ENCODE assay signal across 8 cellular contexts in genomic region chr14:101964297-101965144, GRCh38. TPM values are rescaled to one million over a fixed set of nuclear protein-coding genes. Genes with fewer than 3 reads are reported as not detected.
DNase-seq lines count a peak whose midpoint lies in the region; ATAC-seq, FAIRE-seq and TF ChIP-seq lines count a peak whose summit lies in the region.

Gene DYNC1H1 (plus strand): TSS chr14:101964573. CDS start chr14:101964692, 119 bp downstream.

- H3K27me3 Mint-ChIP-seq in T-helper 2 cell treated with Interferon-gamma antibody and Interleukin-4, amounts not matched to agents 5 μg/mL and 100 μg/mL, for 36 hours (ENCODE audit: low read depth): no peaks in the 10 kb centered on the region

- TF ChIP-seq CTCF in right atrium auricular region (IDR thresholded peaks at IDR 0.05) (no peak), psoas muscle (IDR thresholded peaks at IDR 0.05) (no peak)

- H3K9me3 ChIP-seq in right atrium auricular region (no peaks in the 10 kb centered on the region), psoas muscle (no peaks in the 10 kb centered on the region)

- H3K36me3 Mint-ChIP-seq in T-helper 2 cell treated with Interferon-gamma antibody and Interleukin-4, amounts not matched to agents 5 μg/mL and 100 μg/mL, for 36 hours (ENCODE audit: low read depth): peaks cover 11% of the 10 kb centered on the region

- H3K4me3 ChIP-seq in right atrium auricular region (peak within 1 kb of the TSS; percentile 99 to 100), psoas muscle (peak within 1 kb of the TSS; percentile 98)

- DNase-seq in GM18507 (ENCODE audit: extremely low spot score, insufficient read length, low read depth): peak; percentile 76
- peak; percentile 11 for DNase-seq in NCI-H2029 treated with DMSO at 0.1 percent for 48 hours (lab: John Stamatoyannopoulos, UW)
- DNase-seq in T-helper 2 cell treated with Interferon-gamma antibody and Interleukin-4, amounts not matched to agents 5 μg/mL and 100 μg/mL, for 36 hours (ENCODE audit: low spot score): peak; percentile 93
- DNase-seq in anterior cingulate cortex (lab: John Stamatoyannopoulos, UW): peak; percentile 44 to 98 (median 90)
- DNase-seq in right atrium auricular region (ENCODE audit: low spot score): peak; percentile 97
- peak; percentile 97 for DNase-seq in psoas muscle
- peak; percentile 92 for DNase-seq in ureter (ENCODE audit: low spot score)

- intact Hi-C loops in psoas muscle (cut with DNase I): loop anchor here (5.0 to 10.0 kb wide), 5 partner anchors 78 to 350 kb away; partner anchors contain the start of genes ZNF839 (in 2 of the 2) and HSP90AA1 (in 1 of the 2)

- H3K4me1 Mint-ChIP-seq in T-helper 2 cell treated with Interferon-gamma antibody and Interleukin-4, amounts not matched to agents 5 μg/mL and 100 μg/mL, for 36 hours (ENCODE audit: low read depth): peaks cover 34% of the 10 kb centered on the region

- peak within 1 kb of the TSS; percentile 90 for H3K27ac Mint-ChIP-seq in T-helper 2 cell treated with Interferon-gamma antibody and Interleukin-4, amounts not matched to agents 5 μg/mL and 100 μg/mL, for 36 hours

- ATAC-seq in HG02973 (IDR thresholded peaks at IDR 0.05; ENCODE audit: unreplicated experiment) (peak; percentile 69), psoas muscle (peak; percentile 87 to 92 (median 90))

- peak within 1 kb of the TSS; percentile 92 for H3K4me3 Mint-ChIP-seq in T-helper 2 cell treated with Interferon-gamma antibody and Interleukin-4, amounts not matched to agents 5 μg/mL and 100 μg/mL, for 36 hours

- H3K27ac ChIP-seq in right atrium auricular region: peak within 1 kb of the TSS; percentile 96 to 99
- peak within 1 kb of the TSS; percentile 96 for H3K27ac ChIP-seq in psoas muscle

- H3K36me3 ChIP-seq in right atrium auricular region (peaks cover 4% of the 10 kb centered on the region), psoas muscle (ENCODE audit: insufficient read depth in 1 of 2, low read depth in 1 of 2) (peaks cover 0 to 3% of the 10 kb centered on the region in 2 donors)

- H3K27me3 ChIP-seq in right atrium auricular region (no peaks in the 10 kb centered on the region), psoas muscle (ENCODE audit: insufficient read depth in 3 of 3, low read length in 2 of 3) (no peaks in the 10 kb centered on the region)

- WGBS in psoas muscle, 3 donors: 0% methylated on average over 70 to 108 of the region's 108 CpGs

- H3K9me3 Mint-ChIP-seq in T-helper 2 cell treated with Interferon-gamma antibody and Interleukin-4, amounts not matched to agents 5 μg/mL and 100 μg/mL, for 36 hours: no peaks in the 10 kb centered on the region

- H3K4me1 ChIP-seq in right atrium auricular region (peaks cover 0 to 39% of the 10 kb centered on the region in 2 donors), psoas muscle (peaks cover 32% of the 10 kb centered on the region)

- peak; percentile 81 for FAIRE-seq in GM18507 (lab: Jason Lieb, UNC)

RNA-seq across cellular contexts. Expression of gene DYNC1H1, which starts in this region (rescaled TPM):
- total RNA-seq in right atrium auricular region (100 to 1,000 TPM; 388 to 445 TPM), psoas muscle (100 to 1,000 TPM; 332 to 634 (median 549) TPM), ureter (467 TPM)
- 100 to 1,000 TPM; 117 to 306 (median 228) TPM for polyA plus RNA-seq in psoas muscle

Comparison
In these comparisons a context has a peak if more than half of its experiments do, and no peak if none do; other contexts are left out.
1. Peak in every context shown above with its lines: DNase-seq, ATAC-seq, H3K4me3 ChIP-seq and H3K27ac ChIP-seq.
2. DNase-seq: peak in every context shown above with its lines; median percentile 97 in right atrium auricular region; 97 in psoas muscle; 93 in T-helper 2 cell treated with Interferon-gamma antibody and Interleukin-4, amounts not matched to agents 5 μg/mL and 100 μg/mL, for 36 hours; 92 in ureter; 90 in anterior cingulate cortex; 76 in GM18507; 11 in NCI-H2029 treated with DMSO at 0.1 percent for 48 hours.